Comparison of ENCODE assay signal across 8 cellular contexts in genomic region chr19:38618590-38619360, GRCh38. TPM values are rescaled to one million over a fixed set of nuclear protein-coding genes. Genes with fewer than 3 reads are reported as not detected.
A peak's percentile ranks its signal among the peaks of the same experiment; 100 is the strongest.
DNase-seq lines count a peak whose midpoint lies in the region; ATAC-seq, FAIRE-seq and TF ChIP-seq lines count a peak whose summit lies in the region.

TSS of gene EIF3K (plus strand) at chr19:38619188. CDS start at chr19:38619269, 81 bp downstream.

- peak; percentile 99 for FAIRE-seq in GM12891 (lab: Jason Lieb, UNC)

- no peaks in the 10 kb centered on the region for H3K27me3 ChIP-seq in heart right ventricle
- no peaks in the 10 kb centered on the region for H3K27me3 ChIP-seq in upper lobe of left lung

- no peaks in the 10 kb centered on the region for H3K9me3 Mint-ChIP-seq in T-helper 1 cell treated with Interleukin-12 subunit alpha and Interleukin-12 subunit beta and Interleukin-4 antibody, amounts not matched to agents 30 μg/mL and 1 μg/mL, for 36 hours

- peak within 1 kb of the TSS; percentile 99 for H3K4me3 Mint-ChIP-seq in T-helper 1 cell treated with Interleukin-12 subunit alpha and Interleukin-12 subunit beta and Interleukin-4 antibody, amounts not matched to agents 30 μg/mL and 1 μg/mL, for 36 hours

- intact Hi-C loops in heart right ventricle (cut with DNase I): loop anchor here in 3 of 10 donors (1.0 to 5.0 kb wide), 4 partner anchors 71 to 312 kb away; partner anchors contain the start of genes FAM98C (in 2 of the 3), MRPS12 (in 1 of the 3) and SARS2 (in 1 of the 3)
- intact Hi-C loops in posterior cingulate gyrus (cut with DNase I): loop anchor here (2.0 to 5.0 kb wide), 2 partner anchors 28 to 216 kb away; partner anchors contain the start of genes ACTN4 and FAM98C

- peak in 2 of 4 donors; percentile 81 to 89 for TF ChIP-seq EP300 in upper lobe of left lung (IDR thresholded peaks at IDR 0.05)

- H3K27me3 Mint-ChIP-seq in T-helper 1 cell treated with Interleukin-12 subunit alpha and Interleukin-12 subunit beta and Interleukin-4 antibody, amounts not matched to agents 30 μg/mL and 1 μg/mL, for 36 hours (ENCODE audit: low read depth): no peaks in the 10 kb centered on the region

- no peaks in the 10 kb centered on the region for H3K9me3 ChIP-seq in heart right ventricle
- no peaks in the 10 kb centered on the region for H3K9me3 ChIP-seq in upper lobe of left lung

- peak within 1 kb of the TSS; percentile 97 for H3K27ac Mint-ChIP-seq in T-helper 1 cell treated with Interleukin-12 subunit alpha and Interleukin-12 subunit beta and Interleukin-4 antibody, amounts not matched to agents 30 μg/mL and 1 μg/mL, for 36 hours

- H3K36me3 ChIP-seq in heart right ventricle: peaks cover 0 to 38% (median 31%) of the 10 kb centered on the region in 9 donors
- H3K36me3 ChIP-seq in upper lobe of left lung: peaks cover 11 to 33% (median 32%) of the 10 kb centered on the region in 4 donors

- H3K4me1 ChIP-seq in heart right ventricle: peaks cover 0 to 32% (median 24%) of the 10 kb centered on the region in 9 donors
- H3K4me1 ChIP-seq in upper lobe of left lung: peaks cover 14 to 24% (median 16%) of the 10 kb centered on the region in 4 donors

- H3K36me3 Mint-ChIP-seq in T-helper 1 cell treated with Interleukin-12 subunit alpha and Interleukin-12 subunit beta and Interleukin-4 antibody, amounts not matched to agents 30 μg/mL and 1 μg/mL, for 36 hours (ENCODE audit: low read depth): peaks cover 36% of the 10 kb centered on the region

- DNase-seq in GM12891 (ENCODE audit: insufficient read length, low spot score): peak; percentile 88
- peak; percentile 98 for DNase-seq in NCI-H1694 (lab: John Stamatoyannopoulos, UW)
- peak; percentile 92 for DNase-seq in amniotic stem cell (lab: John Stamatoyannopoulos, UW)
- DNase-seq in heart right ventricle: peak; percentile 99
- peak; percentile 96 to 100 (median 98) for DNase-seq in posterior cingulate gyrus
- peak; percentile 100 for DNase-seq in upper lobe of left lung

- H3K27ac ChIP-seq in heart right ventricle: peak within 1 kb of the TSS; percentile 66 to 99 (median 92)
- peak within 1 kb of the TSS; percentile 79 to 94 (median 86) for H3K27ac ChIP-seq in upper lobe of left lung

- TF ChIP-seq POLR2A in GM12891 (IDR thresholded peaks at IDR 0.05; ENCODE audit: low read depth, low read length) (peak; percentile 97), upper lobe of left lung (IDR thresholded peaks at IDR 0.05) (peak in 3 of 4 donors; percentile 50 to 77 (median 62))

- peak within 1 kb of the TSS; percentile 69 to 98 (median 82) for H3K4me3 ChIP-seq in heart right ventricle
- peak within 1 kb of the TSS; percentile 70 to 94 (median 85) for H3K4me3 ChIP-seq in upper lobe of left lung

- WGBS in heart right ventricle, 2 donors: 1% methylated on average over 64 of the region's 64 CpGs
- 0 to 1% methylated on average over 12 to 59 of the region's 64 CpGs for WGBS in upper lobe of left lung, 2 donors

- H3K4me1 Mint-ChIP-seq in T-helper 1 cell treated with Interleukin-12 subunit alpha and Interleukin-12 subunit beta and Interleukin-4 antibody, amounts not matched to agents 30 μg/mL and 1 μg/mL, for 36 hours (ENCODE audit: low read depth): peaks cover 46% of the 10 kb centered on the region

- peak; percentile 52 for ATAC-seq in HG02870 (IDR thresholded peaks at IDR 0.05; ENCODE audit: unreplicated experiment)
- ATAC-seq in heart right ventricle: peak; percentile 94 to 99 (median 96)
- peak; percentile 97 for ATAC-seq in upper lobe of left lung (ENCODE audit: low FRiP score in 2 of 2)

- TF ChIP-seq CTCF in heart right ventricle (IDR thresholded peaks at IDR 0.05) (no peak), upper lobe of left lung (IDR thresholded peaks at IDR 0.05) (peak in 1 of 6 experiments; percentile 34)

TF ChIP-seq in GM12891, 5 proteins besides CTCF, POLR2A, EP300 and RAD21:
- TF ChIP-seq POU2F2 (IDR thresholded peaks at IDR 0.05; ENCODE audit: low read depth, low read length) (peak; percentile 83), SPI1 (IDR thresholded peaks at IDR 0.05; ENCODE audit: low read depth, low read length) (peak; percentile 58), TAF1 (IDR thresholded peaks at IDR 0.05; ENCODE audit: low read depth, low read length) (peak; percentile 84), PAX5 (IDR thresholded peaks at IDR 0.05; ENCODE audit: insufficient read depth, low read length, severe bottlenecking) (no peak), POLR2AphosphoS5 (IDR thresholded peaks at IDR 0.05; ENCODE audit: low read depth, low read length) (peak; percentile 97)

RNA-seq across cellular contexts. Expression of gene EIF3K, which starts in this region (rescaled TPM):
- 367 TPM for polyA plus RNA-seq in GM12891 (2012; ENCODE audit: low read depth, missing spikeins)
- total RNA-seq in heart right ventricle (100 to 1,000 TPM; 505 to 677 (median 631) TPM), upper lobe of left lung (100 to 1,000 TPM; 142 to 404 (median 242) TPM)
- polyA plus RNA-seq in heart right ventricle: 100 to 1,000 TPM; 572 to 845 TPM

Comparison
In these comparisons a context has a peak if more than half of its experiments do, and no peak if none do; other contexts are left out.
1. Peak in every context shown above with its lines: DNase-seq, ATAC-seq, H3K4me3 ChIP-seq and H3K27ac ChIP-seq.